In the genomic region with DNA sequence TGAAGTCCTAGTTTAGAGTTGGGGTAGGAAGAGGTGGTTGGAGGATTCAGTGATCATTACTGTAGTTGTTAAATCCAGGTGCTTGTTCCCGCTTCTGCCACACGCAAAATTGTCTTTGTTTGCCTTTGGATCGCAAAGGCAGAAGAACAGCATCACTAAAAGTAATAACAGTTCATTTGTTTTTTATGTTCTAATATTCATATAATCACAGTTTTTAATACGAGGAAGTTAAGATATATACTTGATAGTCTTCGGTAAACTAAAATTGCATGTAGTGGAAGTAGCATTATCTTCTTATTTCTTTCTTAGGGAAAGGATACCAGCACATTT, we compare ENCODE assay signal across 8 cellular contexts. TPM values are rescaled to one million over a fixed set of nuclear protein-coding genes. Genes with fewer than 3 reads are reported as not detected.
DNase-seq lines count a peak whose midpoint lies in the region; ATAC-seq and TF ChIP-seq lines count a peak whose summit lies in the region.

No MANE protein-coding gene starts in this region.

- TF ChIP-seq CTCF in GM12864 (IDR thresholded peaks at IDR 0.05; ENCODE audit: low read depth, low read length, missing control alignments) (no peak), brain (conservative IDR thresholded peaks at IDR 0.05) (no peak), mucosa of descending colon (IDR thresholded peaks at IDR 0.05) (no peak)

- H3K9me3 Mint-ChIP-seq in brain = no peaks in the 10 kb centered on the region

- TF ChIP-seq POLR2A in erythroblast (IDR thresholded peaks at IDR 0.05; ENCODE audit: low read length) = no peak

- no peaks in the 10 kb centered on the region for H3K36me3 ChIP-seq in mucosa of descending colon (ENCODE audit: low read depth)

- no peaks in the 10 kb centered on the region for H3K36me3 Mint-ChIP-seq in brain

- peak overlapping the region; percentile 91 to 99 (median 96) for H3K27ac Mint-ChIP-seq in brain

- H3K4me1 ChIP-seq in mucosa of descending colon (ENCODE audit: low read depth) = peaks cover 26% of the 10 kb centered on the region

- DNase-seq in GM12864 (ENCODE audit: low read depth) = no peak
- DNase-seq in mucosa of descending colon = no peak
- DNase-seq in DMS 273 treated with DMSO at 0.1 percent for 48 hours (lab: John Stamatoyannopoulos, UW) = no peak
- DNase-seq in erythroblast (lab: John Stamatoyannopoulos, UW) = no peak

- H3K4me3 Mint-ChIP-seq in brain = peak overlapping the region; percentile 92 to 99 (median 94)

- H3K27me3 Mint-ChIP-seq in brain = peaks cover 19% of the 10 kb centered on the region

- ATAC-seq in HG03378 (IDR thresholded peaks at IDR 0.05; ENCODE audit: unreplicated experiment) (peak; percentile 3), mucosa of descending colon (peak; percentile 4), GM18511 (IDR thresholded peaks at IDR 0.05; ENCODE audit: unreplicated experiment) (no peak), HG02870 (IDR thresholded peaks at IDR 0.05; ENCODE audit: unreplicated experiment) (no peak)

- intact Hi-C loops in mucosa of descending colon (cut with DNase I, micrococcal nuclease) = no loop called here

- H3K4me1 Mint-ChIP-seq in brain = peaks cover 66% of the 10 kb centered on the region

- H3K9me3 ChIP-seq in mucosa of descending colon = no peaks in the 10 kb centered on the region

- H3K4me3 ChIP-seq in GM12864 (ENCODE audit: low read depth, low read length) = peak overlapping the region; percentile 87
- H3K4me3 ChIP-seq in mucosa of descending colon = peak overlapping the region; percentile 86

RNA-seq across cellular contexts. Expression of a gene that starts 0.4 kb away (rescaled TPM):
- polyA plus RNA-seq in brain (ENCODE audit: insufficient read depth, low read depth, low replicate concordance) = 51.3 TPM
- 100 to 1,000 TPM; 100 to 145 (median 134) TPM for total RNA-seq in mucosa of descending colon

RNA-seq across cellular contexts. Expression of a gene that starts 0.7 kb away (rescaled TPM):
- 3.0 TPM for polyA plus RNA-seq in brain (ENCODE audit: insufficient read depth, low read depth, low replicate concordance)
- total RNA-seq in mucosa of descending colon = 10 to 100 TPM; 33.2 to 55.6 (median 48.2) TPM

RNA-seq across cellular contexts. Expression of a gene that starts 43.8 kb away (rescaled TPM):
- 16.6 TPM for polyA plus RNA-seq in brain (ENCODE audit: insufficient read depth, low read depth, low replicate concordance)
- total RNA-seq in mucosa of descending colon = 100 to 1,000 TPM; 161 to 171 (median 166) TPM

Comparison
In these comparisons a context has a peak if more than half of its experiments do, and no peak if none do; other contexts are left out.
1. ATAC-seq: peak in HG03378 (single experiment) and mucosa of descending colon (single experiment); none in GM18511 (single experiment) and HG02870 (single experiment).